Comparison of ENCODE assay signal across 27 cellular contexts in genomic region chr11:94528551-94528950, GRCh38. TPM values are rescaled to one million over a fixed set of nuclear protein-coding genes. Genes with fewer than 3 reads are reported as not detected.
"Had no signal": no experiment of that assay in that cellular context is flagged by ENCODE, and none has a peak within 500 bp of the region (broad histone marks: within the 10 kb centered on the region; RNA-seq: fewer than 3 reads in every experiment).

No MANE protein-coding gene starts in this region.

- H3K36me3 ChIP-seq: esophagus squamous epithelium, heart left ventricle, pancreas, right atrium auricular region had no signal

- H3K4me3 ChIP-seq: esophagus squamous epithelium, heart left ventricle, pancreas, psoas muscle, right atrium auricular region had no signal

- H3K4me3 Mint-ChIP-seq: activated CD4-positive, alpha-beta memory T cell treated with anti-CD3 and anti-CD28 coated beads for 36 hours; activated naive CD8-positive, alpha-beta T cell treated with anti-CD3 and anti-CD28 coated beads for 36 hours; endodermal cell; memory B cell; nephron progenitor cell had no signal

- DNase-seq: activated CD4-positive, alpha-beta memory T cell treated with anti-CD3 and anti-CD28 coated beads for 36 hours; activated CD4-positive, alpha-beta T cell treated with anti-CD3 and anti-CD28 coated beads for 48 hours; activated naive CD4-positive, alpha-beta T cell treated with Interleukin-2 at 50 U/mL for 16 hours; activated naive CD8-positive, alpha-beta T cell treated with anti-CD3 and anti-CD28 coated beads for 36 hours; activated T-cell treated with anti-CD3 and anti-CD28 coated beads, Interleukin-2, amount 50 U/mL, for 48 hours; cerebellar nuclear complex; cortex of kidney; endodermal cell; esophagus squamous epithelium; heart left ventricle; islet precursor cell; left colon; nephron progenitor cell; pancreas; psoas muscle; stimulated activated CD4-positive, alpha-beta T cell treated with anti-CD3 and anti-CD28 coated beads, Interleukin-4, amount 100 ng/mL, for 24 hours; stimulated activated naive CD4-positive, alpha-beta T cell treated with Interleukin-2 at 50 U/mL for 16 hours had no signal

- H3K9me3 ChIP-seq: esophagus squamous epithelium, heart left ventricle, pancreas, psoas muscle, right atrium auricular region had no signal

- H3K27ac Mint-ChIP-seq: activated CD4-positive, alpha-beta memory T cell treated with anti-CD3 and anti-CD28 coated beads for 36 hours; activated naive CD8-positive, alpha-beta T cell treated with anti-CD3 and anti-CD28 coated beads for 36 hours; endodermal cell; memory B cell; nephron progenitor cell had no signal

- H3K9me3 Mint-ChIP-seq: activated CD4-positive, alpha-beta memory T cell treated with anti-CD3 and anti-CD28 coated beads for 36 hours; activated naive CD8-positive, alpha-beta T cell treated with anti-CD3 and anti-CD28 coated beads for 36 hours; endodermal cell; memory B cell; nephron progenitor cell had no signal

- H3K27me3 ChIP-seq: esophagus squamous epithelium, pancreas, right atrium auricular region had no signal

- H3K4me1 ChIP-seq: psoas muscle, right atrium auricular region had no signal

- H3K36me3 Mint-ChIP-seq: activated CD4-positive, alpha-beta memory T cell treated with anti-CD3 and anti-CD28 coated beads for 36 hours; activated naive CD8-positive, alpha-beta T cell treated with anti-CD3 and anti-CD28 coated beads for 36 hours; memory B cell had no signal

- H3K27ac ChIP-seq: esophagus squamous epithelium, heart left ventricle, pancreas, psoas muscle, right atrium auricular region had no signal

- ATAC-seq: heart left ventricle, left colon, pancreas, psoas muscle had no signal

- H3K4me1 Mint-ChIP-seq: activated naive CD8-positive, alpha-beta T cell treated with anti-CD3 and anti-CD28 coated beads for 36 hours; endodermal cell; memory B cell had no signal

RNA-seq across cellular contexts. Expression of gene C11orf97, which starts 16.3 kb away (rescaled TPM):
- total RNA-seq: activated CD4-positive, alpha-beta memory T cell treated with anti-CD3 and anti-CD28 coated beads for 36 hours; activated naive CD8-positive, alpha-beta T cell treated with anti-CD3 and anti-CD28 coated beads for 36 hours; bronchial epithelial cell; endodermal cell; esophagus squamous epithelium; fibroblast of villous mesenchyme; heart left ventricle; left colon; lower leg skin; mononuclear cell; myocyte; pancreas; psoas muscle; right atrium auricular region; T-helper 1 cell treated with Interleukin-12 subunit alpha and Interleukin-12 subunit beta and Interleukin-4 antibody, amounts not matched to agents 30 ng/mL and 1 ng/mL, for 36 hours; ureter had no signal
- polyA plus RNA-seq: heart left ventricle, pancreas, thymus had no signal
